Comparison of ENCODE assay signal across 28 cellular contexts in the genomic region with DNA sequence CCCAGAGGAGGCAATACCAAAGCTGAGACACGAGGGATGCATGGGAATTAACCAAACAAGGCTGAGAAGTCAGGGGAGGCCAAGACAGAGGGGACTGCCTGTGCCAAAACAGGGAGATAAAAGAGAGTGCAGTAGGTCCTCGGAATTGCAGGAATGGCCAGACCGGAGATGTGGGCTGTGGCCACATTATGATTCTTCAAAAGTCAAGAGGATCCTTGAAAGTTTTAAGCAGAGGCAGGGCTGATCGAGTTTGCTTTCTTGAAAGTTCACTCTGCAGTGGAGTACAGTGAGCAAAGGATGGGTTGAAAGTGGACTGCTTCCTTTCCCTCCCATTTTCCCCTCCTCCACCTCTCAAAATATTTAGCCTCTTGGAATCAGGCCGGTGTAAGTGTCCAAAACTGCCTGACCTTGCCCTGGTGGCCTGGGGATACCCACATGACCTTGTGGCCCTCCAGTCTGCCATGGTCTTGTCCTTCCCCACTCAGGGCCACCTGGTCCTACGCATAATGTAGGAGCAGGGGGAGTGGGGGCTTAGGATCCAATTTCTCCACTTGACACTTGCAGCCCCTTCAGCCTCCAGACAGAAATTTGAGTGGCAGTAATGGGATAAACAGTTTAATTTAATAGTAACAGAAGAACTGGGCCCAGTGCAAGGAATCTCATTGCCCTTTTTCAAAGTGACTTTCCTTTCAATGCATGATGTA.
"Had no signal": no experiment of that assay in that cellular context is flagged by ENCODE, and none has a peak within 500 bp of the region (broad histone marks: within the 10 kb centered on the region; RNA-seq: fewer than 3 reads in every experiment).

No MANE protein-coding gene starts in this region.

- H3K9me3 ChIP-seq: ovary, prostate gland, sigmoid colon, thoracic aorta had no signal

- H3K4me3 Mint-ChIP-seq: activated CD4-positive, alpha-beta T cell treated with anti-CD3 and anti-CD28 coated beads for 36 hours; activated CD8-positive, alpha-beta memory T cell treated with anti-CD3 and anti-CD28 coated beads, Interleukin-2, amount 10 ng/mL, durations not matched to agents 7 days and 5 days; activated CD8-positive, alpha-beta T cell treated with anti-CD3 and anti-CD28 coated beads, Interleukin-2, amount 10 ng/mL, durations not matched to agents 7 days and 5 days; activated naive CD4-positive, alpha-beta T cell treated with anti-CD3 and anti-CD28 coated beads, Interleukin-2, amount 50 U/mL, for 24 hours; immature natural killer cell; mesothelial cell of epicardium; nephron progenitor cell; stimulated activated effector memory CD8-positive, alpha-beta T cell treated with anti-CD3 and anti-CD28 coated beads, Interleukin-12 subunit alpha, Interleukin-12 subunit beta, amount 100 ng/mL, for 72 hours; stimulated activated naive CD8-positive, alpha-beta T cell treated with anti-CD3 and anti-CD28 coated beads, Interleukin-15, Interleukin-2, amounts not matched to agents 100 ng/mL and 50 ng/mL, for 24 hours had no signal

- H3K4me1 Mint-ChIP-seq: activated CD4-positive, alpha-beta T cell treated with anti-CD3 and anti-CD28 coated beads for 36 hours; activated CD8-positive, alpha-beta memory T cell treated with anti-CD3 and anti-CD28 coated beads, Interleukin-2, amount 10 ng/mL, durations not matched to agents 7 days and 5 days; activated naive CD4-positive, alpha-beta T cell treated with anti-CD3 and anti-CD28 coated beads, Interleukin-2, amount 50 U/mL, for 24 hours; immature natural killer cell; naive B cell; stimulated activated effector memory CD8-positive, alpha-beta T cell treated with anti-CD3 and anti-CD28 coated beads, Interleukin-12 subunit alpha, Interleukin-12 subunit beta, amount 100 ng/mL, for 72 hours had no signal

- H3K27ac ChIP-seq: dorsolateral prefrontal cortex, ovary, prostate gland had no signal

- ATAC-seq: activated CD4-positive, alpha-beta T cell treated with anti-CD3 and anti-CD28 coated beads for 36 hours; activated CD8-positive, alpha-beta memory T cell treated with anti-CD3 and anti-CD28 coated beads, Interleukin-2, amount 10 ng/mL, durations not matched to agents 7 days and 5 days; activated CD8-positive, alpha-beta T cell treated with anti-CD3 and anti-CD28 coated beads, Interleukin-2, amount 10 ng/mL, durations not matched to agents 7 days and 5 days; left lobe of liver; stimulated activated effector memory CD8-positive, alpha-beta T cell treated with anti-CD3 and anti-CD28 coated beads, Interleukin-12 subunit alpha, Interleukin-12 subunit beta, amount 100 ng/mL, for 72 hours had no signal

- H3K27me3 ChIP-seq: dorsolateral prefrontal cortex, ovary, sigmoid colon had no signal

- H3K27me3 Mint-ChIP-seq: activated CD8-positive, alpha-beta memory T cell treated with anti-CD3 and anti-CD28 coated beads, Interleukin-2, amount 10 ng/mL, durations not matched to agents 7 days and 5 days; activated naive CD4-positive, alpha-beta T cell treated with anti-CD3 and anti-CD28 coated beads, Interleukin-2, amount 50 U/mL, for 24 hours; naive B cell; stimulated activated naive CD8-positive, alpha-beta T cell treated with anti-CD3 and anti-CD28 coated beads, Interleukin-15, Interleukin-2, amounts not matched to agents 100 ng/mL and 50 ng/mL, for 24 hours had no signal

- H3K36me3 Mint-ChIP-seq: activated CD8-positive, alpha-beta memory T cell treated with anti-CD3 and anti-CD28 coated beads, Interleukin-2, amount 10 ng/mL, durations not matched to agents 7 days and 5 days; activated naive CD4-positive, alpha-beta T cell treated with anti-CD3 and anti-CD28 coated beads, Interleukin-2, amount 50 U/mL, for 24 hours; immature natural killer cell; mesothelial cell of epicardium; naive B cell; stimulated activated effector memory CD8-positive, alpha-beta T cell treated with anti-CD3 and anti-CD28 coated beads, Interleukin-12 subunit alpha, Interleukin-12 subunit beta, amount 100 ng/mL, for 72 hours had no signal

- H3K27ac Mint-ChIP-seq: activated CD4-positive, alpha-beta T cell treated with anti-CD3 and anti-CD28 coated beads for 36 hours; activated CD8-positive, alpha-beta memory T cell treated with anti-CD3 and anti-CD28 coated beads, Interleukin-2, amount 10 ng/mL, durations not matched to agents 7 days and 5 days; activated CD8-positive, alpha-beta T cell treated with anti-CD3 and anti-CD28 coated beads, Interleukin-2, amount 10 ng/mL, durations not matched to agents 7 days and 5 days; activated naive CD4-positive, alpha-beta T cell treated with anti-CD3 and anti-CD28 coated beads, Interleukin-2, amount 50 U/mL, for 24 hours; activated T-helper 2 cell treated with anti-CD3 and anti-CD28 coated beads, Interferon-gamma antibody, Interleukin-2, Interleukin-4, amounts not matched to agents 10 μg/mL and 5 μg/mL and 100 μg/mL, durations not matched to agents 14 hours and 24 hours and 36 hours; immature natural killer cell; mesothelial cell of epicardium; naive B cell; nephron progenitor cell; stimulated activated effector memory CD8-positive, alpha-beta T cell treated with anti-CD3 and anti-CD28 coated beads, Interleukin-12 subunit alpha, Interleukin-12 subunit beta, amount 100 ng/mL, for 72 hours; stimulated activated naive CD8-positive, alpha-beta T cell treated with anti-CD3 and anti-CD28 coated beads, Interleukin-15, Interleukin-2, amounts not matched to agents 100 ng/mL and 50 ng/mL, for 24 hours had no signal

- H3K4me3 ChIP-seq: coronary artery, dorsolateral prefrontal cortex, ovary, prostate gland, sigmoid colon, thoracic aorta had no signal

- H3K36me3 ChIP-seq: ovary, prostate gland, sigmoid colon, thoracic aorta had no signal

- DNase-seq: activated CD4-positive, alpha-beta T cell treated with anti-CD3 and anti-CD28 coated beads for 36 hours; activated CD4-positive, CD25-positive, alpha-beta regulatory T cell; activated CD8-positive, alpha-beta memory T cell treated with anti-CD3 and anti-CD28 coated beads, Interleukin-2, amount 10 ng/mL, durations not matched to agents 7 days and 5 days; activated CD8-positive, alpha-beta T cell treated with anti-CD3 and anti-CD28 coated beads, Interleukin-2, amount 10 ng/mL, durations not matched to agents 7 days and 5 days; activated T-cell treated with anti-CD3 and anti-CD28 coated beads, Interleukin-2, amount 50 U/mL, for 48 hours; cerebellar nuclear complex; dorsolateral prefrontal cortex; effector memory CD4-positive, alpha-beta T cell; head of caudate nucleus; hippocampal formation; immature natural killer cell; kidney; naive B cell; nephron progenitor cell; ovary; sigmoid colon; small intestine; stimulated activated CD4-positive, alpha-beta T cell treated with anti-CD3 and anti-CD28 coated beads, Interleukin-4, amount 100 ng/mL, for 24 hours; T-helper 1 cell had no signal

- H3K9me3 Mint-ChIP-seq: mesothelial cell of epicardium, nephron progenitor cell had no signal
